Comparison of ENCODE assay signal across 8 cellular contexts in the genomic region with DNA sequence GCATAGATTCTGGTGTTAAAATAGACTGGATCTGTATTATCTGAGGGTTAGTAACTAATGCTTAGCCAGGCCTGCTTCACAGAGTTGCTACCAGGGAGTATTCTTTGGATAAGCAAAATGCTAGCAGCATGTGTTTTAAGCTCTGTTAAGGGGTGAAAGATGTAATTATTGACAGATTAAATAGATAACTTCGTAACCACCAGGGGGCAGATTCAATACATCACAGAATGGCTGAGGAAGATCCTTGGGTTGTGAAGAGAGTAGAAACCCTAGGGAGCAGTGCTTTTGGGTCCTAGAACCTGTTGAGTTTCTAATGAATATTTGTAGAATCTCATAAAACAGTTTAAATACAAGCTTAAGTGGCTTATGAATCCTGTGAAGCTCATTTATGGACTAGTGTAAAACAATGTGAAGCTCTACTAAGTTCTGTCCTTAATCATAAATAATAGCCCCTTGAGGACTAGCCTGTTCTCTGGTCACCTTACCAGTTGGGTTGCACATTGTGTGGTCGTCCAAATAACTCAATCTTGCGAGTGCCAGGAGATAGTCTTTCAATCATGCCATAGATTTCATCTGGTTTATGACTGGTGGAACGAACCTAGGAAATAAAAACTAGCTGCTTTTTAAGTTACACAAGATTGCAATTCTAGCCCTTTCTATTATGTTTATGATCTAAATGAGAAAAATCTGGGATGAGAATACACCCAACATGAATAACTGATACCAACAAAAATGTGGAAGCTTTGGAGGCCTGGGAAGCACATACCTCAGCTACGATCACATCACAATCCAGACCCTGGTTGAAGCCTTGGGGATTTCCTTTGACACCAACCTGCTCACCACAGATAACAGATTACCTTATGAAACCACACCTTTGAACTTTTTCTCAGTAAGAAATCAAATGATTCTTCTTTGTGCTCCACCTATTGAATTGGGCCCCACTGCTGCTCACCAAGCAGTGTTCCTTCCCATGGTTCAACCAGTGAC. TPM values are rescaled to one million over a fixed set of nuclear protein-coding genes. Genes with fewer than 3 reads are reported as not detected.
DNase-seq lines count a peak whose midpoint lies in the region; ATAC-seq, FAIRE-seq and TF ChIP-seq lines count a peak whose summit lies in the region.

No MANE protein-coding gene starts in this region.

- peak; percentile 61 for DNase-seq in DMS53 (lab: John Stamatoyannopoulos, UW)
- peak; percentile 56 for DNase-seq in H7
- peak; percentile 93 for DNase-seq in NCI-H2171 (lab: John Stamatoyannopoulos, UW)
- no peak for DNase-seq in activated CD4-positive, alpha-beta memory T cell treated with anti-CD3 and anti-CD28 coated beads, Interleukin-2, amount 10 ng/mL, durations not matched to agents 7 days and 5 days
- peak in 1 of 2 donors; percentile 36 for DNase-seq in foreskin keratinocyte
- no peak for DNase-seq in RCC 7860 (ENCODE audit: low spot score)

- H3K4me1 Mint-ChIP-seq in activated CD4-positive, alpha-beta memory T cell treated with anti-CD3 and anti-CD28 coated beads, Interleukin-2, amount 10 ng/mL, durations not matched to agents 7 days and 5 days: peaks cover 24% of the 10 kb centered on the region

- H3K9me3 Mint-ChIP-seq in activated CD4-positive, alpha-beta memory T cell treated with anti-CD3 and anti-CD28 coated beads, Interleukin-2, amount 10 ng/mL, durations not matched to agents 7 days and 5 days: no peaks in the 10 kb centered on the region

- CTCF ChIA-PET in activated CD4-positive, alpha-beta memory T cell treated with anti-CD3 and anti-CD28 coated beads, Interleukin-2, amount 10 ng/mL, durations not matched to agents 7 days and 5 days (lab: Charles Lee): interaction anchor here (0.7 to 3.6 kb wide), 26 partner anchors 9 to 1071 kb away, joined by 3 to 48 read pairs (median 4); partner anchors contain the start of genes CHD8, METTL3, RAB2B and SALL2

- H3K36me3 ChIP-seq in H7 (replicated peaks; ENCODE audit: control insufficient read depth, insufficient read depth, low read length) (peaks cover 54% of the 10 kb centered on the region), rectal smooth muscle tissue (ENCODE audit: control insufficient read depth, insufficient read depth, low read length) (peaks cover 24% of the 10 kb centered on the region)

- no peaks in the 10 kb centered on the region for H3K27me3 Mint-ChIP-seq in activated CD4-positive, alpha-beta memory T cell treated with anti-CD3 and anti-CD28 coated beads, Interleukin-2, amount 10 ng/mL, durations not matched to agents 7 days and 5 days

- H3K4me3 ChIP-seq in H7 (ENCODE audit: insufficient read depth, low read depth, low read length) (no peak overlapping the region), rectal smooth muscle tissue (ENCODE audit: low read length) (no peak overlapping the region)

- no peak overlapping the region for H3K27ac ChIP-seq in foreskin keratinocyte
- peak overlapping the region; percentile 42 for H3K27ac ChIP-seq in rectal smooth muscle tissue (ENCODE audit: low read depth, low read length)

- H3K4me3 Mint-ChIP-seq in activated CD4-positive, alpha-beta memory T cell treated with anti-CD3 and anti-CD28 coated beads, Interleukin-2, amount 10 ng/mL, durations not matched to agents 7 days and 5 days: no peak overlapping the region

- peak; percentile 68 for TF ChIP-seq CTCF in foreskin keratinocyte (conservative IDR thresholded peaks at IDR 0.05)

- no peaks in the 10 kb centered on the region for H3K4me1 ChIP-seq in foreskin keratinocyte
- no peaks in the 10 kb centered on the region for H3K4me1 ChIP-seq in rectal smooth muscle tissue (ENCODE audit: control insufficient read depth, insufficient read depth, low read length)

- peak; percentile 73 for ATAC-seq in foreskin keratinocyte
- no peak for ATAC-seq in GM18907 (IDR thresholded peaks at IDR 0.05; ENCODE audit: unreplicated experiment)

- no peaks in the 10 kb centered on the region for H3K27me3 ChIP-seq in H7 (ENCODE audit: control insufficient read depth, insufficient read depth, low read length)
- no peaks in the 10 kb centered on the region for H3K27me3 ChIP-seq in foreskin keratinocyte
- no peaks in the 10 kb centered on the region for H3K27me3 ChIP-seq in rectal smooth muscle tissue (ENCODE audit: control insufficient read depth, insufficient read depth, low read length)

- peak overlapping the region; percentile 27 for H3K27ac Mint-ChIP-seq in activated CD4-positive, alpha-beta memory T cell treated with anti-CD3 and anti-CD28 coated beads, Interleukin-2, amount 10 ng/mL, durations not matched to agents 7 days and 5 days

- no peak overlapping the region for H3K9ac ChIP-seq in rectal smooth muscle tissue (ENCODE audit: low read length)

- no peak for FAIRE-seq in RCC 7860 (lab: Jason Lieb, UNC)

- peaks cover 79% of the 10 kb centered on the region for H3K36me3 Mint-ChIP-seq in activated CD4-positive, alpha-beta memory T cell treated with anti-CD3 and anti-CD28 coated beads, Interleukin-2, amount 10 ng/mL, durations not matched to agents 7 days and 5 days (ENCODE audit: low read depth)

- POLR2A ChIA-PET in activated CD4-positive, alpha-beta memory T cell treated with anti-CD3 and anti-CD28 coated beads, Interleukin-2, amount 10 ng/mL, durations not matched to agents 7 days and 5 days (lab: Charles Lee): interaction anchor here (0.6 to 3.8 kb wide), 12 partner anchors 9 to 241 kb away, joined by 3 to 40 read pairs (median 5); partner anchors contain the start of genes CHD8, METTL3, SALL2 and TOX4

RNA-seq across cellular contexts. Expression of gene METTL3, which starts 12.3 kb away (rescaled TPM):
- 109 and 111 TPM in 2 replicates for total RNA-seq in H7 (2014; rRNA removed; shearing (Covaris generic))
- total RNA-seq in activated CD4-positive, alpha-beta memory T cell treated with anti-CD3 and anti-CD28 coated beads, Interleukin-2, amount 10 ng/mL, durations not matched to agents 7 days and 5 days: 10 to 100 TPM; 75.6 to 77.6 TPM
- 49.0 and 51.7 TPM in 2 replicates for total RNA-seq in foreskin keratinocyte
- 37.4 and 45.3 TPM in 2 replicates for polyA plus RNA-seq in foreskin keratinocyte

RNA-seq across cellular contexts. Expression of gene TOX4, which starts 21.8 kb away (rescaled TPM):
- 23.5 and 30.5 TPM in 2 replicates for total RNA-seq in H7 (2014; rRNA removed; shearing (Covaris generic))
- total RNA-seq in activated CD4-positive, alpha-beta memory T cell treated with anti-CD3 and anti-CD28 coated beads, Interleukin-2, amount 10 ng/mL, durations not matched to agents 7 days and 5 days: 10 to 100 TPM; 82.1 to 85.6 TPM
- 51.4 and 53.1 TPM in 2 replicates for total RNA-seq in foreskin keratinocyte
- 39.6 and 44.8 TPM in 2 replicates for polyA plus RNA-seq in foreskin keratinocyte

RNA-seq across cellular contexts. Expression of gene RAB2B, which starts 22.1 kb away (rescaled TPM):
- total RNA-seq in H7 (2014; rRNA removed; shearing (Covaris generic)): 21.5 and 26.8 TPM in 2 replicates
- total RNA-seq in activated CD4-positive, alpha-beta memory T cell treated with anti-CD3 and anti-CD28 coated beads, Interleukin-2, amount 10 ng/mL, durations not matched to agents 7 days and 5 days: 10 to 100 TPM; 27.6 to 29.0 TPM
- 12.6 TPM in 2 replicates for total RNA-seq in foreskin keratinocyte
- 4.8 and 5.3 TPM in 2 replicates for polyA plus RNA-seq in foreskin keratinocyte

RNA-seq across cellular contexts. Expression of gene SALL2, which starts 27.3 kb away (rescaled TPM):
- total RNA-seq in H7 (2014; rRNA removed; shearing (Covaris generic)): 123 and 170 TPM in 2 replicates
- total RNA-seq in activated CD4-positive, alpha-beta memory T cell treated with anti-CD3 and anti-CD28 coated beads, Interleukin-2, amount 10 ng/mL, durations not matched to agents 7 days and 5 days: 1 to 10 TPM; 1.5 to 1.8 TPM
- 2.1 and 2.6 TPM in 2 replicates for total RNA-seq in foreskin keratinocyte
- polyA plus RNA-seq in foreskin keratinocyte: 1.6 and 1.8 TPM in 2 replicates

RNA-seq across cellular contexts. Expression of gene CHD8, which starts 42.9 kb away (rescaled TPM):
- 64.1 and 73.8 TPM in 2 replicates for total RNA-seq in H7 (2014; rRNA removed; shearing (Covaris generic))
- total RNA-seq in activated CD4-positive, alpha-beta memory T cell treated with anti-CD3 and anti-CD28 coated beads, Interleukin-2, amount 10 ng/mL, durations not matched to agents 7 days and 5 days: 100 to 1,000 TPM; 108 to 112 TPM
- 71.1 and 74.1 TPM in 2 replicates for total RNA-seq in foreskin keratinocyte
- polyA plus RNA-seq in foreskin keratinocyte: 38.2 and 40.7 TPM in 2 replicates

Comparison
In these comparisons a context has a peak if more than half of its experiments do, and no peak if none do; other contexts are left out.
1. DNase-seq: peak in DMS53 (single experiment), H7 (single experiment) and NCI-H2171 (single experiment); none in activated CD4-positive, alpha-beta memory T cell treated with anti-CD3 and anti-CD28 coated beads, Interleukin-2, amount 10 ng/mL, durations not matched to agents 7 days and 5 days (single experiment) and RCC 7860 (single experiment).